Comparison of ENCODE assay signal across 22 cellular contexts in the genomic region with DNA sequence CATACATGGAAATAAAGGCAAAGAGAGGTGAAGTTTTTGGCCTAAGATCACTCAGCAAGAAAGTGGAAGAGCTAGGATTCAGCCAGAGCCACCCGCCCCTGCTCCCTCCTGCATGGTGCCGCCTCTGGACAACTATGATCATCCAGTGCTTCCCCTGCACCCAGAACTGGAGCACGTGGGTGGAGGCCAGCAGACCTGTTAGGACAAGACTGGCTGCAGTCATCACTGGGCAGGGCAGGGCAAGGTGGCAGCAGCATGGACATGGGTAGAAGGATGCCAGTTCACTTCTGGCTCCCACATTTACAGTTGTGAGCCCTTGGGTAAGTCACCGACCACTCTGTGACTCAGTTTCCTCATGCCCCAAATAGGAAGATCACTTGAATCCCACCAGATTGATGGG.
A peak's percentile ranks its signal among the peaks of the same experiment; 100 is the strongest.
DNase-seq lines count a peak whose midpoint lies in the region; ATAC-seq and TF ChIP-seq lines count a peak whose summit lies in the region.
"Had no signal": no experiment of that assay in that cellular context is flagged by ENCODE, and none has a peak within 500 bp of the region (broad histone marks: within the 10 kb centered on the region; RNA-seq: fewer than 3 reads in every experiment).

No MANE protein-coding gene starts in this region.

- ATAC-seq in activated T-helper 17 cell treated with anti-CD3 and anti-CD28 coated beads, Interleukin-2, amount 50 U/mL, for 72 hours (replicated peaks): no peak
- ATAC-seq in lower lobe of right lung: no peak
- no peak for ATAC-seq in GM19395 (IDR thresholded peaks at IDR 0.05; ENCODE audit: unreplicated experiment)
- ATAC-seq: A549, HCT116, Right ventricle myocardium inferior had no signal

- no peak overlapping the region for H3K4me3 Mint-ChIP-seq in Caco-2 (ENCODE audit: unreplicated experiment)
- H3K4me3 Mint-ChIP-seq in activated T-helper 17 cell treated with anti-CD3 and anti-CD28 coated beads, Interleukin-2, amount 50 U/mL, for 72 hours: no peak overlapping the region
- H3K4me3 Mint-ChIP-seq: B cell; CD4-positive, CD25-positive, alpha-beta regulatory T cell had no signal

- H2BK15ac ChIP-seq in mesenchymal stem cell (ENCODE audit: low read depth, poor library complexity, severe bottlenecking): no peak overlapping the region

- POLR2A ChIA-PET in Caco-2 (lab: Charles Lee): interaction anchor here (0.6 kb wide), 1 partner anchor 55 kb away, joined by 3 read pairs; no protein-coding TSS in a partner anchor

- H3K14ac ChIP-seq in mesenchymal stem cell (ENCODE audit: low read length in 2 of 2): peak overlapping the region in 1 of 2 experiments; percentile 35

- H3K18ac ChIP-seq in mesenchymal stem cell (ENCODE audit: low read depth in 1 of 2, low read length in 2 of 2): peak overlapping the region; percentile 9 to 54

- H2AK5ac ChIP-seq in mesenchymal stem cell (ENCODE audit: low read length, severe bottlenecking): no peak overlapping the region

- CTCF ChIA-PET in Caco-2 (lab: Charles Lee): no interaction called here

- H3K27ac Mint-ChIP-seq in Caco-2 (ENCODE audit: unreplicated experiment): peak overlapping the region; percentile 9
- peak overlapping the region; percentile 30 for H3K27ac Mint-ChIP-seq in activated T-helper 17 cell treated with anti-CD3 and anti-CD28 coated beads, Interleukin-2, amount 50 U/mL, for 72 hours
- H3K27ac Mint-ChIP-seq: B cell had no signal

- no peak overlapping the region for H3K4me2 ChIP-seq in mesenchymal stem cell (ENCODE audit: low read length, poor library complexity, severe bottlenecking)
- H3K4me2 ChIP-seq: A549, KMS-11 had no signal

- no peak overlapping the region for H2BK120ac ChIP-seq in mesenchymal stem cell (ENCODE audit: low read depth, low read length)

- H2BK12ac ChIP-seq in mesenchymal stem cell (ENCODE audit: low read length in 2 of 2): peak overlapping the region in 1 of 2 experiments; percentile 58

- intact Hi-C loops in Caco-2 (cut with micrococcal nuclease; ENCODE audit: unreplicated experiment): no loop called here
- intact Hi-C loops in spleen (cut with DNase I; ENCODE audit: low total_unique reads): no loop called here
- intact Hi-C loops in lower lobe of right lung (cut with DNase I): no loop called here

- H3K36me3 ChIP-seq in Caco-2 (ENCODE audit: control insufficient read depth, insufficient read depth, low read length) (no peaks in the 10 kb centered on the region), mesenchymal stem cell (ENCODE audit: control insufficient read depth in 1 of 2, insufficient read depth in 2 of 2, low read depth in 1 of 2, low read length in 2 of 2) (no peaks in the 10 kb centered on the region), spleen (no peaks in the 10 kb centered on the region), lower lobe of right lung (no peaks in the 10 kb centered on the region)
- H3K36me3 ChIP-seq: Peyer's patch, SJSA1 had no signal

- H3K79me1 ChIP-seq in mesenchymal stem cell (replicated peaks; ENCODE audit: low read length, poor library complexity, severe bottlenecking): no peaks in the 10 kb centered on the region

- H3K9ac ChIP-seq in mesenchymal stem cell (ENCODE audit: low read length): no peak overlapping the region
- H3K9ac ChIP-seq: GM23248, KMS-11 had no signal

- no peak overlapping the region for H2BK5ac ChIP-seq in mesenchymal stem cell (ENCODE audit: low read depth, low read length, poor library complexity, severe bottlenecking)

- H3K27me3 ChIP-seq in Caco-2 (replicated peaks; ENCODE audit: control insufficient read depth, insufficient read depth, low read length): no peaks in the 10 kb centered on the region
- peaks cover 0 to 7% of the 10 kb centered on the region in 2 experiments for H3K27me3 ChIP-seq in mesenchymal stem cell (ENCODE audit: control insufficient read depth in 1 of 2, insufficient read depth in 1 of 2, low read length in 2 of 2)
- H3K27me3 ChIP-seq in spleen (replicated peaks in 1 of 7): no peaks in the 10 kb centered on the region
- H3K27me3 ChIP-seq in lower lobe of right lung (ENCODE audit: low read depth): no peaks in the 10 kb centered on the region
- H3K27me3 ChIP-seq: Peyer's patch, SJSA1 had no signal

- H2AFZ ChIP-seq in mesenchymal stem cell (ENCODE audit: low read depth, low read length): no peak overlapping the region
- H2AFZ ChIP-seq: GM23248 had no signal

- no peak for TF ChIP-seq POLR2A in spleen (IDR thresholded peaks at IDR 0.05)

- H4K91ac ChIP-seq in mesenchymal stem cell (ENCODE audit: low read length): no peak overlapping the region

- H3K4me3 ChIP-seq in Caco-2 (ENCODE audit: low read depth, low read length) (no peak overlapping the region), mesenchymal stem cell (ENCODE audit: insufficient read depth in 1 of 2, low read depth in 1 of 2, low read length in 2 of 2) (no peak overlapping the region), spleen (no peak overlapping the region), lower lobe of right lung (no peak overlapping the region)
- H3K4me3 ChIP-seq: A549, GM23248, Peyer's patch, SJSA1 had no signal

- no peak overlapping the region for H3K27ac ChIP-seq in mesenchymal stem cell (ENCODE audit: low read length, poor library complexity, severe bottlenecking)
- peak overlapping the region in 5 of 8 donors; percentile 3 to 74 (median 72) for H3K27ac ChIP-seq in spleen
- no peak overlapping the region for H3K27ac ChIP-seq in lower lobe of right lung
- H3K27ac ChIP-seq: A549, GM23248, KMS-11, Peyer's patch, SJSA1 had no signal

- DNase-seq in Caco-2: no peak
- DNase-seq in mesenchymal stem cell: no peak
- peak; percentile 51 for DNase-seq in spleen
- DNase-seq in lower lobe of right lung: no peak
- DNase-seq in activated CD4-positive, alpha-beta T cell treated with anti-CD3 and anti-CD28 coated beads, Interleukin-2, amount 50 U/mL, for 48 hours: no peak
- DNase-seq: DMS79 treated with DMSO at 0.1 percent for 48 hours, GM23248, MV-4-11, NCI-H1105 treated with DMSO at 0.1 percent for 48 hours, NCI-H2029 treated with DMSO at 0.1 percent for 48 hours, NCI-H510A treated with DMSO at 0.1 percent for 48 hours, NCI-H82, Peyer's patch had no signal

- H3K9me3 Mint-ChIP-seq in Caco-2 (ENCODE audit: unreplicated experiment): no peaks in the 10 kb centered on the region
- no peaks in the 10 kb centered on the region for H3K9me3 Mint-ChIP-seq in activated T-helper 17 cell treated with anti-CD3 and anti-CD28 coated beads, Interleukin-2, amount 50 U/mL, for 72 hours

- H3K23ac ChIP-seq in mesenchymal stem cell (ENCODE audit: low read length in 2 of 2): no peak overlapping the region

- no TSS peak for BruUV-seq in Caco-2 (replicated peaks; lab: Mats Ljungman, UMichigan)

- H3K4ac ChIP-seq in mesenchymal stem cell (ENCODE audit: low read depth in 1 of 2, low read length in 2 of 2): no peak overlapping the region

- no peaks in the 10 kb centered on the region for H3K36me3 Mint-ChIP-seq in Caco-2 (ENCODE audit: insufficient read depth, unreplicated experiment)
- no peaks in the 10 kb centered on the region for H3K36me3 Mint-ChIP-seq in activated T-helper 17 cell treated with anti-CD3 and anti-CD28 coated beads, Interleukin-2, amount 50 U/mL, for 72 hours (ENCODE audit: low read depth)
- H3K36me3 Mint-ChIP-seq: CD4-positive, CD25-positive, alpha-beta regulatory T cell had no signal

- no peak overlapping the region for H4K8ac ChIP-seq in mesenchymal stem cell (ENCODE audit: low read length)

- WGBS in mesenchymal stem cell: 98% methylated on average over 3 of the region's 4 CpGs
- 91 to 100% (median 95%) methylated on average over 4 of the region's 4 CpGs for WGBS in spleen, 5 donors

- TF ChIP-seq CTCF in Caco-2 (IDR thresholded peaks at IDR 0.05; ENCODE audit: insufficient read depth in 1 of 2, low read depth in 1 of 2, low read length in 1 of 2, severe bottlenecking in 1 of 2, unreplicated experiment in 1 of 2) (no peak), spleen (IDR thresholded peaks at IDR 0.05 in 8 of 11, conservative IDR thresholded peaks at IDR 0.05 in 3 of 11) (no peak), lower lobe of right lung (IDR thresholded peaks at IDR 0.05) (no peak)

- no peaks in the 10 kb centered on the region for H3K27me3 Mint-ChIP-seq in Caco-2 (ENCODE audit: insufficient read depth, unreplicated experiment)
- peaks cover 22% of the 10 kb centered on the region for H3K27me3 Mint-ChIP-seq in activated T-helper 17 cell treated with anti-CD3 and anti-CD28 coated beads, Interleukin-2, amount 50 U/mL, for 72 hours
- H3K27me3 Mint-ChIP-seq: CD4-positive, CD25-positive, alpha-beta regulatory T cell had no signal

- H3K4me1 ChIP-seq in Caco-2 (peaks cover 9% of the 10 kb centered on the region), mesenchymal stem cell (ENCODE audit: control insufficient read depth, insufficient read depth, low read depth, low read length) (no peaks in the 10 kb centered on the region), spleen (peaks cover 0 to 13% (median 4%) of the 10 kb centered on the region in 6 donors), lower lobe of right lung (no peaks in the 10 kb centered on the region)
- H3K4me1 ChIP-seq: A549, Peyer's patch had no signal

- H3K9me3 ChIP-seq in Caco-2: no peaks in the 10 kb centered on the region
- H3K9me3 ChIP-seq in mesenchymal stem cell (ENCODE audit: control insufficient read depth, low read length): no peaks in the 10 kb centered on the region
- H3K9me3 ChIP-seq in spleen: no peaks in the 10 kb centered on the region
- H3K9me3 ChIP-seq in lower lobe of right lung: no peaks in the 10 kb centered on the region
- H3K9me3 ChIP-seq: A549, Peyer's patch, SJSA1 had no signal

- peaks cover 21% of the 10 kb centered on the region for H3K4me1 Mint-ChIP-seq in Caco-2 (ENCODE audit: low read depth, unreplicated experiment)
- no peaks in the 10 kb centered on the region for H3K4me1 Mint-ChIP-seq in activated T-helper 17 cell treated with anti-CD3 and anti-CD28 coated beads, Interleukin-2, amount 50 U/mL, for 72 hours
- H3K4me1 Mint-ChIP-seq: B cell had no signal

Comparison
In these comparisons a context has a peak if more than half of its experiments do, and no peak if none do; other contexts are left out.
1. H3K27ac ChIP-seq: peak in spleen (5 of 8); none in mesenchymal stem cell (single experiment) and lower lobe of right lung (single experiment).